34 cellular contexts compared by ENCODE assay signal in the genomic region with DNA sequence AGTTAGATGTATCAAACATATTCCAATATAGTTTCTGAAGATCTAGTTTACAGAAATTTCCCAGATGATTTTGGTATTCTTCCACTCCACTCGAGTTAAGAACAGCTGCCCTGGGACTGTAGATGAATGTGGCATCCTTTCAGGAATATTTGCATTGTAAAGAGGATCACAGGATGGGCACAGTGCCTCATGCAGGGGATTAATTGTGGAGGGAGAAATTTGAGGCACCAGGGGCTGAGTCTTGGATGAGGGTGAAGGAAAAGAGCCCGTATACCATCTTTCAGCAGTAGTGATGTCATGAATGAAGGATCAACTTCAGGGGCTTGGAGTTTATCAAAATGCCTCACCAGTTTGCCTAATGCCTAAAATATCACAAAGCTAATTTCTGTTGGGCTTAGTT.
"Had no signal": no experiment of that assay in that cellular context is flagged by ENCODE, and none has a peak within 500 bp of the region (broad histone marks: within the 10 kb centered on the region; RNA-seq: fewer than 3 reads in every experiment).

No MANE protein-coding gene starts in this region.

- H3K27me3 ChIP-seq: MG63 had no signal

- DNase-seq: Karpas-422, Kasumi-1, MG63, MV-4-11, NCI-H1048, NCI-H1092, NCI-H1092 treated with DMSO at 0.1 percent for 48 hours, NCI-H1105, NCI-H1105 treated with DMSO at 0.1 percent for 48 hours, NCI-H1417, NCI-H1417 treated with DMSO at 0.1 percent for 48 hours, NCI-H1436, NCI-H1436 treated with DMSO at 0.1 percent for 48 hours, NCI-H146, NCI-H1694, NCI-H1694 treated with DMSO at 0.1 percent for 48 hours, NCI-H187, NCI-H187 treated with DMSO at 0.1 percent for 48 hours, NCI-H1930, NCI-H2029, NCI-H2029 treated with DMSO at 0.1 percent for 48 hours, NCI-H2081, NCI-H2081 treated with DMSO at 0.1 percent for 48 hours, NCI-H2107, NCI-H2171, NCI-H2171 treated with DMSO at 0.1 percent for 48 hours, NCI-H2227 treated with DMSO at 0.1 percent for 48 hours, NCI-H226, NCI-H345, NCI-H446, NCI-H446 treated with DMSO at 0.1 percent for 48 hours, NCI-H510A, NCI-H510A treated with DMSO at 0.1 percent for 48 hours, NCI-H524 had no signal

- H3K4me3 ChIP-seq: MG63 had no signal

- H3K36me3 ChIP-seq: MG63 had no signal
